1 cellular context compared by ENCODE assay signal in the genomic region with DNA sequence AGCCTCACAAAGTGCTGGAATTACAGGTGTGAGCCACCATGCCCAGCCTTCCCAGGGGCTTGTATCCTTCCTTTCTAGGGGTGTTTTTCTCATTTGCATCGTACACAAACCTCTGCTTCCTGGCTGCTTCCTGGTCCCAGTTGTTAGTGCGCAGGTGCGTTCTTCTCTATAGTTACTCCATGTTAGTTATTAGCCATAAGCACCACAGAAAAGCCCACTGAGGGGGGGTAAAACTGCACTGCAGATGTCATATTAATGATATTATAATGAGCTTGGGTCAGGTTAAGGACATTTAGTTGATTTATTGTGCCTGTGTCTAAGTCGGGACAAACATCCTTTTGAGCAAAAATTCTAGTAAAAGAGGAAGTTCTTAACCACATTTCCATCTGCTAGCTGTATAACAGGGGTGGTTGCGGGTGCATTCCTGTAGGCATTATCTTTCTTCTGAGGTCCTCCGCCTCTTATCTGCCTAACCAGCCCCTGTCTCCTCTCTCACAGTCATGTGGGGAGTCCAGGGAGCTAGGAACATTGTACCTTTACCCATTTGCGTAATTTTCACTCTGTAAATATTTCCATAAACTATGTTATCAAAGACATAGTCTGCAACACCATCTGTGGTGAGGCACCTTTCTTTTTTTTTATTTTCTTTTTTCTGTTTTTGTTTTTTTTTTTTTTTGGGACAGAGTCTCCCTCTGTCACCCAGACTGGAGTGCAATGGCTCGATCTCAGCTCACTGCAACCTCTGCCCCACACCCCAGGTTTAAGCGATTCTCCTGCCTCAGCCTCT.
TF ChIP-seq lines count a peak whose summit lies in the region.

No MANE protein-coding gene starts in this region.

TF ChIP-seq in K562, 482 proteins besides CTCF, POLR2A, EP300 and RAD21 (continued from another document):
- TF ChIP-seq RHOXF2B (CRISPR knock-in tag; conservative IDR thresholded peaks at IDR 0.05) (no peak), NFIC (IDR thresholded peaks at IDR 0.05) (peak; percentile 81), ZBED1 (IDR thresholded peaks at IDR 0.05) (peak; percentile 76), FOXM1 (IDR thresholded peaks at IDR 0.05; ENCODE audit: low read depth) (peak; percentile 88), FOXM1 (CRISPR knock-in tag; IDR thresholded peaks at IDR 0.05; ENCODE audit: low read depth) (no peak)
- TF ChIP-seq, protein P1, sequence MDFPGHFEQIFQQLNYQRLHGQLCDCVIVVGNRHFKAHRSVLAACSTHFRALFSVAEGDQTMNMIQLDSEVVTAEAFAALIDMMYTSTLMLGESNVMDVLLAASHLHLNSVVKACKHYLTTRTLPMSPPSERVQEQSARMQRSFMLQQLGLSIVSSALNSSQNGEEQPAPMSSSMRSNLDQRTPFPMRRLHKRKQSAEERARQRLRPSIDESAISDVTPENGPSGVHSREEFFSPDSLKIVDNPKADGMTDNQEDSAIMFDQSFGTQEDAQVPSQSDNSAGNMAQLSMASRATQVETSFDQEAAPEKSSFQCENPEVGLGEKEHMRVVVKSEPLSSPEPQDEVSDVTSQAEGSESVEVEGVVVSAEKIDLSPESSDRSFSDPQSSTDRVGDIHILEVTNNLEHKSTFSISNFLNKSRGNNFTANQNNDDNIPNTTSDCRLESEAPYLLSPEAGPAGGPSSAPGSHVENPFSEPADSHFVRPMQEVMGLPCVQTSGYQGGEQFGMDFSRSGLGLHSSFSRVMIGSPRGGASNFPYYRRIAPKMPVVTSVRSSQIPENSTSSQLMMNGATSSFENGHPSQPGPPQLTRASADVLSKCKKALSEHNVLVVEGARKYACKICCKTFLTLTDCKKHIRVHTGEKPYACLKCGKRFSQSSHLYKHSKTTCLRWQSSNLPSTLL (IDR thresholded peaks at IDR 0.05), result no peak
